21 cellular contexts compared by ENCODE assay signal in genomic region chr11:111086058-111086457, GRCh38.
DNase-seq lines count a peak whose midpoint lies in the region; ATAC-seq and TF ChIP-seq lines count a peak whose summit lies in the region.
"Had no signal": no experiment of that assay in that cellular context is flagged by ENCODE, and none has a peak within 500 bp of the region (broad histone marks: within the 10 kb centered on the region; RNA-seq: fewer than 3 reads in every experiment).

No MANE protein-coding gene starts in this region.

- TF ChIP-seq CTCF in WTC11 (IDR thresholded peaks at IDR 0.05), result no peak

- H3K27ac Mint-ChIP-seq in WTC11, result no peak overlapping the region
- H3K27ac Mint-ChIP-seq: naive thymus-derived CD4-positive, alpha-beta T cell; stimulated activated naive B cell treated with anti-CD40 and anti-IgM and Interleukin-4, amounts not matched to agents 10 μg/mL and 1 μg/mL and 100 μg/mL, for 72 hours had no signal

- H3K27me3 Mint-ChIP-seq in WTC11 (ENCODE audit: low read depth), result no peaks in the 10 kb centered on the region
- H3K27me3 Mint-ChIP-seq: stimulated activated naive B cell treated with anti-CD40 and anti-IgM and Interleukin-4, amounts not matched to agents 10 μg/mL and 1 μg/mL and 100 μg/mL, for 72 hours had no signal

- peaks cover 20% of the 10 kb centered on the region for H3K4me1 Mint-ChIP-seq in WTC11
- H3K4me1 Mint-ChIP-seq: naive thymus-derived CD4-positive, alpha-beta T cell had no signal

- no peaks in the 10 kb centered on the region for H3K9me3 Mint-ChIP-seq in WTC11
- H3K9me3 Mint-ChIP-seq: stimulated activated naive B cell treated with anti-CD40 and anti-IgM and Interleukin-4, amounts not matched to agents 10 μg/mL and 1 μg/mL and 100 μg/mL, for 72 hours had no signal

- no peaks in the 10 kb centered on the region for H3K36me3 Mint-ChIP-seq in WTC11

- CTCF ChIA-PET in WTC11 (lab: Charles Lee), result no interaction called here

- DNase-seq in NCI-H2107 treated with DMSO at 0.1 percent for 48 hours (lab: John Stamatoyannopoulos, UW; ENCODE audit: unreplicated experiment), result peak; percentile 30
- no peak for DNase-seq in NCI-H2107 (lab: John Stamatoyannopoulos, UW)
- peak; percentile 94 for DNase-seq in NCI-H146 treated with DMSO at 0.1 percent for 48 hours (lab: John Stamatoyannopoulos, UW; ENCODE audit: unreplicated experiment)
- DNase-seq in WTC11 (ENCODE audit: low spot score), result peak; percentile 22
- DNase-seq in skeletal muscle cell (ENCODE audit: low read depth), result peak; percentile 28
- DNase-seq in SIG-M5 treated with dmso at 0.1 percent for 504 hours (lab: John Stamatoyannopoulos, UW; ENCODE audit: unreplicated experiment), result no peak
- no peak for DNase-seq in left colon
- DNase-seq: 8988T; activated CD4-positive, alpha-beta T cell treated with anti-CD3 and anti-CD28 coated beads for 48 hours; activated naive CD4-positive, alpha-beta T cell treated with Interleukin-2 at 50 U/mL for 16 hours; cortex of kidney; DND-41; lower lobe of right lung; naive thymus-derived CD4-positive, alpha-beta T cell; stimulated activated naive B cell treated with anti-CD40 and anti-IgM and Interleukin-4, amounts not matched to agents 10 μg/mL and 1 μg/mL and 100 μg/mL, for 72 hours; T-helper 9 cell; trophoblast cell had no signal

- intact Hi-C loops in left colon (cut with DNase I, micrococcal nuclease), result no loop called here

- ATAC-seq in WTC11 (peak; percentile 84), left colon (no peak), GM18511 (IDR thresholded peaks at IDR 0.05; ENCODE audit: unreplicated experiment) (no peak)
- ATAC-seq: gastroesophageal sphincter; lower lobe of right lung; naive thymus-derived CD4-positive, alpha-beta T cell had no signal

- H3K4me3 Mint-ChIP-seq in WTC11, result no peak overlapping the region
- H3K4me3 Mint-ChIP-seq: naive thymus-derived CD4-positive, alpha-beta T cell; stimulated activated naive B cell treated with anti-CD40 and anti-IgM and Interleukin-4, amounts not matched to agents 10 μg/mL and 1 μg/mL and 100 μg/mL, for 72 hours had no signal

- H3K4me3 ChIP-seq in skeletal muscle cell (ENCODE audit: low read depth, low read length), result no peak overlapping the region
- H3K4me3 ChIP-seq: BLaER1, gastroesophageal sphincter, lower lobe of right lung, prostate gland had no signal

- POLR2A ChIA-PET in WTC11 (lab: Charles Lee), result no interaction called here

TF ChIP-seq in WTC11, 78 proteins besides CTCF, POLR2A, EP300 and RAD21:
- TF ChIP-seq AFF4 (CRISPR knock-in tag; IDR thresholded peaks at IDR 0.05; ENCODE audit: borderline replicate concordance), result no peak
- no peak for TF ChIP-seq ZNF121 (CRISPR knock-in tag; IDR thresholded peaks at IDR 0.05)
- TF ChIP-seq FOXP1 (CRISPR knock-in tag; IDR thresholded peaks at IDR 0.05; ENCODE audit: borderline replicate concordance), result no peak
- no peak for TF ChIP-seq FOXJ3 (CRISPR knock-in tag; IDR thresholded peaks at IDR 0.05; ENCODE audit: borderline replicate concordance)
- no peak for TF ChIP-seq SMAD4 (CRISPR knock-in tag; IDR thresholded peaks at IDR 0.05)
- no peak for TF ChIP-seq ZNF532 (CRISPR knock-in tag; IDR thresholded peaks at IDR 0.05; ENCODE audit: borderline replicate concordance)
- TF ChIP-seq RORB (CRISPR knock-in tag; IDR thresholded peaks at IDR 0.05), result no peak
- TF ChIP-seq GABPB1 (CRISPR knock-in tag; IDR thresholded peaks at IDR 0.05), result no peak
- TF ChIP-seq GRHL2 (CRISPR knock-in tag; IDR thresholded peaks at IDR 0.05; ENCODE audit: insufficient replicate concordance, severe bottlenecking), result no peak

Comparison
In these comparisons a context has a peak if more than half of its experiments do, and no peak if none do; other contexts are left out.
1. DNase-seq: peak in NCI-H2107 treated with DMSO at 0.1 percent for 48 hours (single experiment), NCI-H146 treated with DMSO at 0.1 percent for 48 hours (single experiment), WTC11 (single experiment) and skeletal muscle cell (single experiment); none in NCI-H2107 (single experiment), SIG-M5 treated with dmso at 0.1 percent for 504 hours (single experiment) and left colon (0 of 2).